In the genomic region with DNA sequence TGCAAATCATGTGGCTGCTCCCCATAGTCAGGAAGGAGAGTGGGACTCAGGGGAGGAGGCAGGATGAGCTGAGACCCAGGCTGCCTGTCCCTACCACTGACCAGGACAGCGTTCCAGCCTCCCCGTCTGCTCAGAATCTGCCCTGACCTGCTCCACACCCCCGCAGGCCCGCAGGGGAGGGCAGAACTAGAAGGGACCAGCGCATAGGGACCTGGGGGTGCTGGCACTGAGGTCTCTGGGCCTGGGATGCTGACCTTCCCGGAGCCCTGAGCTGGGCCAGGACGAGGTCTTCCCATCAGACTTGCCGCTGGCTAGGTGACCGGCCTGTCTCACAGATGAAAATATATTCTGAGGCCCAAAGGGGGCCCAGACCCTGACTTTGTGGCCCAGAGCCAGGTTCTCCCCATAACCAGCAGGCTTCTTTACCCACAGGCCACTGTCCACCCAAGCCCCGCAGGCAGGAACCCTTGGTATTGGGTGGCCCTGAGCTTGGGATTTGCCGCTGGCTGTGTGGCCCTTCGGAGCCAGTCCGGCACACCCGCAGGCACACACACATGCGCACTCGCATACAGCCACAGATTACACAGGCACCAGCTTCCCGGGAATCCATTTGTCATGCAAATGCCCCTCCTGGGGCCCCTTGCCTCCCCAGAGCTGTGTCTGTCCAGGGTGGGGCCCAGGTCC, we compare ENCODE assay signal across 12 cellular contexts. TPM values are rescaled to one million over a fixed set of nuclear protein-coding genes. Genes with fewer than 3 reads are reported as not detected.
A peak's percentile ranks its signal among the peaks of the same experiment; 100 is the strongest.
DNase-seq lines count a peak whose midpoint lies in the region; ATAC-seq and TF ChIP-seq lines count a peak whose summit lies in the region.
"Had no signal": no experiment of that assay in that cellular context is flagged by ENCODE, and none has a peak within 500 bp of the region (broad histone marks: within the 10 kb centered on the region; RNA-seq: fewer than 3 reads in every experiment).

No MANE protein-coding gene starts in this region.

- H4K5ac ChIP-seq in IMR-90 (ENCODE audit: low read depth, low read length), result no peak overlapping the region

- no peak overlapping the region for H2BK20ac ChIP-seq in IMR-90 (ENCODE audit: low read depth, low read length)

- CTCF ChIA-PET in CD4-positive, alpha-beta T cell (lab: Charles Lee), result no interaction called here
- CTCF ChIA-PET in IMR-90 (lab: Yijun Ruan, JAX), result interaction anchor here (0.6 kb wide), 1 partner anchor 83 kb away, joined by 3 read pairs; no protein-coding TSS in a partner anchor

- no peaks in the 10 kb centered on the region for H3K27me3 Mint-ChIP-seq in CD4-positive, alpha-beta T cell
- H3K27me3 Mint-ChIP-seq in brain, result no peaks in the 10 kb centered on the region
- no peaks in the 10 kb centered on the region for H3K27me3 Mint-ChIP-seq in neural progenitor cell (ENCODE audit: insufficient read depth, low read depth)

- no peak overlapping the region for H4K8ac ChIP-seq in IMR-90 (ENCODE audit: low read depth in 2 of 2, low read length in 2 of 2)

- H3K9me3 Mint-ChIP-seq in CD4-positive, alpha-beta T cell, result no peaks in the 10 kb centered on the region
- H3K9me3 Mint-ChIP-seq in brain, result no peaks in the 10 kb centered on the region
- H3K9me3 Mint-ChIP-seq in neural progenitor cell, result no peaks in the 10 kb centered on the region

- H3K23ac ChIP-seq in IMR-90 (ENCODE audit: low read depth, low read length), result no peak overlapping the region

- WGBS in IMR-90 (ENCODE audit: extremely low coverage in 2 of 2, insufficient read length in 1 of 2), 2 experiments, result 100% methylated on average over 1 of the region's 17 CpGs; no CpG with 5 or more reads in 1 of the 2 experiments

- dilution Hi-C loops in IMR-90 (cut with HindIII; ENCODE audit: low sequenced_read_pairs, unreplicated experiment), result no loop called here

- H2BK5ac ChIP-seq in IMR-90 (ENCODE audit: low read depth, low read length, poor library complexity, severe bottlenecking), result no peak overlapping the region

- H3K4me1 Mint-ChIP-seq in CD4-positive, alpha-beta T cell (ENCODE audit: low read depth), result peaks cover 6% of the 10 kb centered on the region
- H3K4me1 Mint-ChIP-seq in brain (peaks cover 20% of the 10 kb centered on the region), neural progenitor cell (peaks cover 12% of the 10 kb centered on the region)

- no peak overlapping the region for H2AK5ac ChIP-seq in IMR-90 (ENCODE audit: low read depth, low read length)

- H2BK120ac ChIP-seq in IMR-90 (ENCODE audit: low read depth, low read length), result no peak overlapping the region

- H3K4me2 ChIP-seq in IMR-90 (ENCODE audit: low read depth, low read length) (no peak overlapping the region), neural progenitor cell (no peak overlapping the region)

- TF ChIP-seq POLR2A in IMR-90 (IDR thresholded peaks at IDR 0.05; ENCODE audit: low read depth, low read length), result no peak

- H3K36me3 ChIP-seq in IMR-90 (ENCODE audit: control insufficient read depth, insufficient read depth, low read length) (no peaks in the 10 kb centered on the region), neural progenitor cell (no peaks in the 10 kb centered on the region)

- no peak overlapping the region; the same call in 1 of the 2 replicates for H4K91ac ChIP-seq in IMR-90 (ENCODE audit: insufficient read depth, low read depth, low read length)

- H3K27ac Mint-ChIP-seq in CD4-positive, alpha-beta T cell, result peak overlapping the region; percentile 91
- H3K27ac Mint-ChIP-seq in brain, result peak overlapping the region in 3 of 5 experiments; percentile 48 to 88 (median 86)
- peak overlapping the region; percentile 42 for H3K27ac Mint-ChIP-seq in neural progenitor cell

- no peaks in the 10 kb centered on the region for H3K79me2 ChIP-seq in neural progenitor cell (ENCODE audit: low read depth)

- no peak overlapping the region for H2BK15ac ChIP-seq in IMR-90 (ENCODE audit: low read depth, low read length)

- no peak for ATAC-seq in CD4-positive, alpha-beta T cell (ENCODE audit: poor library complexity)
- ATAC-seq in IMR-90 (ENCODE audit: low read depth) (no peak), GM19328 (IDR thresholded peaks at IDR 0.05; ENCODE audit: unreplicated experiment) (no peak), GM21723 (IDR thresholded peaks at IDR 0.05; ENCODE audit: unreplicated experiment) (no peak)
- ATAC-seq: left cardiac atrium had no signal

- no peak overlapping the region for H3K27ac ChIP-seq in CD4-positive, alpha-beta T cell (ENCODE audit: low read depth, low read length)
- H3K27ac ChIP-seq in IMR-90 (ENCODE audit: insufficient read depth, low read length), result no peak overlapping the region
- no peak overlapping the region for H3K27ac ChIP-seq in neural progenitor cell

- H3K4me3 ChIP-seq in IMR-90 (ENCODE audit: insufficient read depth, low read depth, low read length) (no peak overlapping the region), neural progenitor cell (no peak overlapping the region)

- H3K9me1 ChIP-seq in IMR-90 (ENCODE audit: insufficient read depth, low read length), result peaks cover 9% of the 10 kb centered on the region

- H3K4ac ChIP-seq in IMR-90 (ENCODE audit: low read depth, low read length), result peak overlapping the region; percentile 43; the same call in 1 of the 2 replicates

- H3K4me1 ChIP-seq in IMR-90 (ENCODE audit: control insufficient read depth, insufficient read depth, low read length) (peaks cover 12% of the 10 kb centered on the region), neural progenitor cell (peaks cover 14% of the 10 kb centered on the region)

- no peaks in the 10 kb centered on the region for H3K36me3 Mint-ChIP-seq in CD4-positive, alpha-beta T cell (ENCODE audit: low read depth)
- no peaks in the 10 kb centered on the region for H3K36me3 Mint-ChIP-seq in brain
- H3K36me3 Mint-ChIP-seq in neural progenitor cell, result no peaks in the 10 kb centered on the region

- no peaks in the 10 kb centered on the region for H4K20me1 ChIP-seq in IMR-90 (ENCODE audit: insufficient read depth, low read length)
- H4K20me1 ChIP-seq in neural progenitor cell (ENCODE audit: low read depth), result no peaks in the 10 kb centered on the region

- no peak overlapping the region; the same call in 1 of the 2 replicates for H3K14ac ChIP-seq in IMR-90 (replicated peaks; ENCODE audit: low read depth, low read length)

- POLR2A ChIA-PET in CD4-positive, alpha-beta T cell (lab: Charles Lee), result interaction anchor here (1.3 to 2.3 kb wide), 3 partner anchors 10 to 15 kb away, joined by 4 to 10 read pairs (median 7); no protein-coding TSS in a partner anchor
- POLR2A ChIA-PET in IMR-90 (lab: Charles Lee; ENCODE audit: unreplicated experiment), result no interaction called here

- no peak for TF ChIP-seq CTCF in CD4-positive, alpha-beta T cell (IDR thresholded peaks at IDR 0.05)
- TF ChIP-seq CTCF in IMR-90 (conservative IDR thresholded peaks at IDR 0.05; ENCODE audit: low read depth, low read length) (no peak), brain (conservative IDR thresholded peaks at IDR 0.05) (no peak), neural progenitor cell (IDR thresholded peaks at IDR 0.05) (no peak)

- H3K9me3 ChIP-seq in CD4-positive, alpha-beta T cell (ENCODE audit: control insufficient read depth, low read length), result no peaks in the 10 kb centered on the region
- H3K9me3 ChIP-seq in IMR-90 (ENCODE audit: control insufficient read depth, insufficient read depth, low read length) (no peaks in the 10 kb centered on the region), neural progenitor cell (ENCODE audit: low read depth) (no peaks in the 10 kb centered on the region)

- in situ Hi-C loops in IMR-90 (cut with MboI; ENCODE audit: low sequenced_read_pairs), result no loop called here

- no peaks in the 10 kb centered on the region for H3K27me3 ChIP-seq in CD4-positive, alpha-beta T cell (ENCODE audit: control insufficient read depth, insufficient read depth, low read length)
- no peaks in the 10 kb centered on the region for H3K27me3 ChIP-seq in IMR-90 (ENCODE audit: control insufficient read depth, insufficient read depth, low read length)
- no peaks in the 10 kb centered on the region for H3K27me3 ChIP-seq in neural progenitor cell

- intact Hi-C loops in CD4-positive, alpha-beta T cell (cut with DNase I, micrococcal nuclease), result no loop called here
- intact Hi-C loops in IMR-90 (cut with micrococcal nuclease), result no loop called here

- H3K9ac ChIP-seq in IMR-90 (ENCODE audit: low read depth, low read length) (no peak overlapping the region), neural progenitor cell (no peak overlapping the region)

- H3K79me1 ChIP-seq in IMR-90 (ENCODE audit: low read depth in 1 of 2, low read length in 2 of 2), result 0 out of 4 replicates have a peak, but pooled peaks cover 0 to 3% of the 10 kb centered on the region in 2 experiments

- H3K56ac ChIP-seq in IMR-90 (ENCODE audit: extremely low read depth, insufficient read depth, low read length), result no peak overlapping the region

- TF ChIP-seq RAD21 in IMR-90 (IDR thresholded peaks at IDR 0.05; ENCODE audit: low read length), result no peak

- peak overlapping the region; percentile 16 for H2AK9ac ChIP-seq in IMR-90 (replicated peaks; ENCODE audit: low read depth, low read length, poor library complexity)

- H3K18ac ChIP-seq in IMR-90 (ENCODE audit: low read depth, low read length), result no peak overlapping the region

- no peaks in the 10 kb centered on the region for H3F3A ChIP-seq in neural progenitor cell (ENCODE audit: low read depth)

- BruUV-seq in IMR-90 (replicated peaks; lab: Mats Ljungman, UMichigan), result no TSS peak

- DNase-seq in CD4-positive, alpha-beta T cell, result no peak
- DNase-seq in IMR-90 (no peak), neural progenitor cell (ENCODE audit: low spot score) (peak; percentile 54), DMS 273 treated with DMSO at 0.1 percent for 48 hours (lab: John Stamatoyannopoulos, UW) (no peak)
- DNase-seq in NK-92 treated with Interleukin-12 subunit alpha and Interleukin-12 subunit beta, amount 100 ng/mL, for 24 hours (lab: John Stamatoyannopoulos, UW), result no peak
- DNase-seq: effector CD8-positive, alpha-beta T cell; left cardiac atrium; NCI-H2029; T-helper 9 cell had no signal

- no peak overlapping the region for H3K4me3 Mint-ChIP-seq in CD4-positive, alpha-beta T cell
- H3K4me3 Mint-ChIP-seq in brain (no peak overlapping the region), neural progenitor cell (no peak overlapping the region)

- H2AFZ ChIP-seq in IMR-90 (replicated peaks; ENCODE audit: low read length, poor library complexity) (peak overlapping the region; percentile 58), neural progenitor cell (replicated peaks) (no peak overlapping the region)

RNA-seq across cellular contexts. Expression of gene PIM3, which starts 13.8 kb away (rescaled TPM):
- 100 to 1,000 TPM; 224 to 230 TPM for total RNA-seq in CD4-positive, alpha-beta T cell
- 8.6 and 10.3 TPM in 2 replicates for total RNA-seq in IMR-90 (2012; rRNA removed)
- polyA plus RNA-seq in IMR-90 (2012; rRNA removed), result 24.7 and 28.6 TPM in 2 replicates
- polyA plus RNA-seq in IMR-90 (2012; cell fraction: cytosol; rRNA removed), result 31.4 and 45.1 TPM in 2 replicates
- polyA plus RNA-seq in IMR-90 (2012; cell fraction: nucleus; rRNA removed; ENCODE audit: low replicate concordance), result 37.2 and 85.2 TPM in 2 replicates
- 49.4 TPM for polyA plus RNA-seq in brain (ENCODE audit: insufficient read depth, low read depth, low replicate concordance)
- 15.1 and 37.2 TPM in 2 replicates for total RNA-seq in neural progenitor cell (ENCODE audit: low replicate concordance)

RNA-seq across cellular contexts. Expression of gene CRELD2, which starts 28.3 kb away (rescaled TPM):
- 10 to 100 TPM; 21.2 to 23.3 TPM for total RNA-seq in CD4-positive, alpha-beta T cell
- total RNA-seq in IMR-90 (2012; rRNA removed) (36.1 and 36.2 TPM in 2 replicates), neural progenitor cell (ENCODE audit: low replicate concordance) (12.2 and 22.6 TPM in 2 replicates)
- polyA plus RNA-seq in IMR-90 (2012; rRNA removed) (70.7 and 82.0 TPM in 2 replicates), brain (ENCODE audit: insufficient read depth, low read depth, low replicate concordance) (18.8 TPM)
- 110 and 153 TPM in 2 replicates for polyA plus RNA-seq in IMR-90 (2012; cell fraction: cytosol; rRNA removed)
- polyA plus RNA-seq in IMR-90 (2012; cell fraction: nucleus; rRNA removed; ENCODE audit: low replicate concordance), result 79.2 and 119 TPM in 2 replicates

RNA-seq across cellular contexts. Expression of gene ALG12, which starts 28.5 kb away (rescaled TPM):
- 10 to 100 TPM; 13.5 to 14.6 TPM for total RNA-seq in CD4-positive, alpha-beta T cell
- total RNA-seq in IMR-90 (2012; rRNA removed), result 5.6 and 7.2 TPM in 2 replicates
- polyA plus RNA-seq in IMR-90 (2012; rRNA removed), result 10.9 and 11.2 TPM in 2 replicates
- polyA plus RNA-seq in IMR-90 (2012; cell fraction: cytosol; rRNA removed), result 18.8 and 22.7 TPM in 2 replicates
- polyA plus RNA-seq in IMR-90 (2012; cell fraction: nucleus; rRNA removed; ENCODE audit: low replicate concordance), result 13.5 and 24.8 TPM in 2 replicates
- polyA plus RNA-seq in brain (ENCODE audit: insufficient read depth, low read depth, low replicate concordance), result 10.8 TPM
- total RNA-seq in neural progenitor cell (ENCODE audit: low replicate concordance), result 4.9 and 14.2 TPM in 2 replicates
